8 cellular contexts compared by ENCODE assay signal in the genomic region with DNA sequence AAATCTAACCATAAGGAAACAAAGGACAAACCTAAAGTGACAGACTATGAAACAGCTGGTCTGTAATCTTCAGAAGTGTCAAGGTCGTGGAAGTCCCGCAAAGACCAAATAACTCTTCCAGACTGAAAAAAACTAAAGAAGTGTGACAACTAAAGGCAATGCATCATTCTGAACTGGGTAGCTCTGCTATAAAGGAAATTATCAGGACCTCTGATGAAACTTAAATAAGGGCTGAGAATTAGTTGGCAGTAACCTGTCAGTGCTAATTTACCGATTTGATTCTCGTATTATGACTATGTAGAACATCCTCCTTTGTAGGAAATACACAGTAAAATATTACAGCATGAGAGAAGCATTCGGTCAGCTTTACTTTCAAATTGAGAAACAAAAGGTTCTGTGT.
DNase-seq lines count a peak whose midpoint lies in the region; ATAC-seq, FAIRE-seq and TF ChIP-seq lines count a peak whose summit lies in the region.
"Not testable (repeated sequence)": the region's sequence is repeated elsewhere in the genome, so short reads cannot be mapped to it uniquely, and the experiment has no call there.

No MANE protein-coding gene starts in this region.

- ATAC-seq in HG03159 (IDR thresholded peaks at IDR 0.05; ENCODE audit: unreplicated experiment): peak; percentile 49
- not testable (repeated sequence) for ATAC-seq in Panc1
- ATAC-seq in stimulated activated naive CD8-positive, alpha-beta T cell treated with anti-CD3 and anti-CD28 coated beads, Interleukin-15, amount 100 ng/mL, for 72 hours: peak; percentile 86

- 63% methylated on average over 2 of the region's 5 CpGs for WGBS in hepatocyte (ENCODE audit: low lambda C conversion rate, missing lambda C conversion rate)

- H3K4me1 Mint-ChIP-seq in activated naive CD8-positive, alpha-beta T cell treated with anti-CD3 and anti-CD28 coated beads for 36 hours: peaks cover 30% of the 10 kb centered on the region
- peaks cover 68% of the 10 kb centered on the region for H3K4me1 Mint-ChIP-seq in stimulated activated naive CD8-positive, alpha-beta T cell treated with anti-CD3 and anti-CD28 coated beads, Interleukin-15, amount 100 ng/mL, for 72 hours

- H3K27ac ChIP-seq in Panc1 (ENCODE audit: low read length): peak overlapping the region; percentile 44; the same call in 1 of the 2 replicates
- peak overlapping the region; percentile 68 for H3K27ac ChIP-seq in hepatocyte

- H3K4me3 Mint-ChIP-seq in activated naive CD8-positive, alpha-beta T cell treated with anti-CD3 and anti-CD28 coated beads for 36 hours; stimulated activated naive CD8-positive, alpha-beta T cell treated with anti-CD3 and anti-CD28 coated beads, Interleukin-15, amount 100 ng/mL, for 72 hours: not testable (repeated sequence)

- H3K9me3 Mint-ChIP-seq in activated naive CD8-positive, alpha-beta T cell treated with anti-CD3 and anti-CD28 coated beads for 36 hours; stimulated activated naive CD8-positive, alpha-beta T cell treated with anti-CD3 and anti-CD28 coated beads, Interleukin-15, amount 100 ng/mL, for 72 hours: not testable (repeated sequence)

- FAIRE-seq in GM12892 (lab: Jason Lieb, UNC) (peak; percentile 99), GM19239 (lab: Jason Lieb, UNC) (peak; percentile 96), H54 (lab: Jason Lieb, UNC) (peak; percentile 75)

- not testable (repeated sequence) for TF ChIP-seq CTCF in Panc1 (IDR thresholded peaks at IDR 0.05); hepatocyte (IDR thresholded peaks at IDR 0.05; ENCODE audit: poor library complexity)

- not testable (repeated sequence) for H3K4me2 ChIP-seq in hepatocyte

- H3K9me3 ChIP-seq in Panc1 (ENCODE audit: control insufficient read depth, insufficient read depth, low read depth, low read length); hepatocyte (ENCODE audit: low read depth): not testable (repeated sequence)

- intact Hi-C loops in Panc1 (cut with micrococcal nuclease; ENCODE audit: unreplicated experiment): not testable (repeated sequence)

- peak overlapping the region; percentile 54 for H3K27ac Mint-ChIP-seq in activated naive CD8-positive, alpha-beta T cell treated with anti-CD3 and anti-CD28 coated beads for 36 hours
- not testable (repeated sequence) for H3K27ac Mint-ChIP-seq in stimulated activated naive CD8-positive, alpha-beta T cell treated with anti-CD3 and anti-CD28 coated beads, Interleukin-15, amount 100 ng/mL, for 72 hours

- not testable (repeated sequence) for DNase-seq in GM12892 (ENCODE audit: insufficient read length); GM19239 (ENCODE audit: insufficient read length, low spot score); H54 (ENCODE audit: insufficient read length, low spot score); Panc1 (ENCODE audit: low read depth, low spot score); activated naive CD8-positive, alpha-beta T cell treated with anti-CD3 and anti-CD28 coated beads for 36 hours; hepatocyte (ENCODE audit: low spot score); stimulated activated naive CD8-positive, alpha-beta T cell treated with anti-CD3 and anti-CD28 coated beads, Interleukin-15, amount 100 ng/mL, for 72 hours

- H3K79me2 ChIP-seq in hepatocyte: peaks cover 80% of the 10 kb centered on the region

- H2AFZ ChIP-seq in hepatocyte: not testable (repeated sequence)

- POLR2A ChIA-PET in Panc1 (lab: Charles Lee): not testable (repeated sequence)

- peaks cover 32% of the 10 kb centered on the region for H4K20me1 ChIP-seq in hepatocyte (ENCODE audit: insufficient read depth, poor library complexity, severe bottlenecking)

- not testable (repeated sequence) for H3K4me3 ChIP-seq in Panc1 (ENCODE audit: low read depth in 2 of 2, low read length in 2 of 2); hepatocyte

- in situ Hi-C loops in Panc1 (cut with HindIII; ENCODE audit: low pct_unique_long_range_greater_than_20kb, low sequenced_read_pairs): not testable (repeated sequence)

- H3K4me1 ChIP-seq in Panc1 (ENCODE audit: control insufficient read depth, insufficient read depth, low read length): peaks cover 44% of the 10 kb centered on the region
- peaks cover 35% of the 10 kb centered on the region for H3K4me1 ChIP-seq in hepatocyte (ENCODE audit: insufficient read depth)

- TF ChIP-seq POLR2A in GM12892 (IDR thresholded peaks at IDR 0.05; ENCODE audit: low read depth, low read length); H54 (IDR thresholded peaks at IDR 0.05; ENCODE audit: low read depth, low read length): not testable (repeated sequence)

- not testable (repeated sequence) for H3K9me2 ChIP-seq in hepatocyte (replicated peaks; ENCODE audit: insufficient read depth)

- CTCF ChIA-PET in Panc1 (lab: Charles Lee): not testable (repeated sequence)

- H3K27me3 Mint-ChIP-seq in activated naive CD8-positive, alpha-beta T cell treated with anti-CD3 and anti-CD28 coated beads for 36 hours; stimulated activated naive CD8-positive, alpha-beta T cell treated with anti-CD3 and anti-CD28 coated beads, Interleukin-15, amount 100 ng/mL, for 72 hours: not testable (repeated sequence)

- peaks cover 12% of the 10 kb centered on the region for H3K36me3 Mint-ChIP-seq in activated naive CD8-positive, alpha-beta T cell treated with anti-CD3 and anti-CD28 coated beads for 36 hours

- H3K36me3 ChIP-seq in Panc1 (ENCODE audit: control insufficient read depth, insufficient read depth, low read length); hepatocyte (replicated peaks; ENCODE audit: insufficient read depth, low read depth): not testable (repeated sequence)

- not testable (repeated sequence) for H3K27me3 ChIP-seq in Panc1 (ENCODE audit: control insufficient read depth, insufficient read depth, low read length); hepatocyte

- BruUV-seq in Panc1 (replicated peaks; lab: Mats Ljungman, UMichigan): not testable (repeated sequence)
